ENCODE assay signal across 1 cellular context in genomic region chrX:134622813-134623185, GRCh38.
TF ChIP-seq lines count a peak whose summit lies in the region.

No MANE protein-coding gene starts in this region.

TF ChIP-seq in K562, 482 proteins besides CTCF, POLR2A, EP300 and RAD21:
- no peak for TF ChIP-seq ZNF431 (CRISPR knock-in tag; IDR thresholded peaks at IDR 0.05)
- TF ChIP-seq CBX2 (IDR thresholded peaks at IDR 0.05; ENCODE audit: insufficient read depth, low read length, poor library complexity, severe bottlenecking): no peak
- TF ChIP-seq DPF2 (IDR thresholded peaks at IDR 0.05): no peak
- no peak for TF ChIP-seq SMARCE1 (IDR thresholded peaks at IDR 0.05)
- no peak for TF ChIP-seq MCM2 (IDR thresholded peaks at IDR 0.05; ENCODE audit: low read depth)
- TF ChIP-seq HMGXB4 (CRISPR knock-in tag; IDR thresholded peaks at IDR 0.05): no peak
- TF ChIP-seq RBM17 (IDR thresholded peaks at IDR 0.05; ENCODE audit: borderline replicate concordance, low read depth, low read length): no peak
